11 cellular contexts compared by ENCODE assay signal in the genomic region with DNA sequence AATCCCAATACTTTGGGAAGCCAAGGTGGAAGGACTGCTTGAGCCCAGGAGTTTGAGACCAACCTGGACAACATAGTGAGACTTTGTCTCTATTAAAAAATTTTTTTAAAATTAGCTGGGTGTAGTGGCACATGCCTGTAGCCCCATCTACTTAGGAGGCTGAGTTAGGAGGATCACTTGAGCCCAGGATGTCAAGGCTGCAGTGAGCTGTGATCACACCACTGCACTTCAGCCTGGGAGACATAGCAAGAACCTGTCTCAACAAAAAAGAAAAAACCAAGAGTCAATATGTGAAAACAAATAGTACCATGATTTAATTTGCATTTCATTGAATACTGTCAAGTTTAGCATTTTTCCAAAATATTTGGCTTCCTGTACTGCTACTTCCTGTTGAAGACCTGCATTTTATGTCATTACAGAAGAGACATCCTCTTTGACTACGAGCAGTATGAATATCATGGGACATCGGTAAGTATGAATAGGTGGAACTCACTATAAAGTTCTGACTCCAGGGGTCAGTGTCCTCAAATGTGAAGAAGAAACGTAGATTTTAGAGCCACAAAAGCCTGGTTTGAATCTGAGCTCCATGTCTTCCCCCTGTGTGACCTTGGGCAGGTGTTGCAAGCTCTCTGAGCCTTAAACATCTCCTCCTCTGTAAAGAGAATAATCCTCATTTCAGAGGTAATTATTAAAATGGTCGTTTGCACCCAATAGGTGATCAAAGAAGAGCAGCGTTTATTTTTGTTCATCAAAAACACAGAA. TPM values are rescaled to one million over a fixed set of nuclear protein-coding genes. Genes with fewer than 3 reads are reported as not detected.
DNase-seq lines count a peak whose midpoint lies in the region; ATAC-seq and TF ChIP-seq lines count a peak whose summit lies in the region.
"Had no signal": no experiment of that assay in that cellular context is flagged by ENCODE, and none has a peak within 500 bp of the region (broad histone marks: within the 10 kb centered on the region; RNA-seq: fewer than 3 reads in every experiment).

No MANE protein-coding gene starts in this region.

- no peaks in the 10 kb centered on the region for H3K9me3 Mint-ChIP-seq in endothelial cell (ENCODE audit: unreplicated experiment)
- H3K9me3 Mint-ChIP-seq in progenitor cell of endocrine pancreas (ENCODE audit: low read depth): no peaks in the 10 kb centered on the region
- H3K9me3 Mint-ChIP-seq: activated naive CD4-positive, alpha-beta T cell treated with anti-CD3 and anti-CD28 coated beads, Interleukin-2, amount 50 U/mL, for 72 hours; natural killer cell had no signal

- H3K36me3 Mint-ChIP-seq in endothelial cell (ENCODE audit: low read depth, unreplicated experiment): no peaks in the 10 kb centered on the region
- peaks cover 3% of the 10 kb centered on the region for H3K36me3 Mint-ChIP-seq in progenitor cell of endocrine pancreas (ENCODE audit: insufficient read depth)
- H3K36me3 Mint-ChIP-seq: natural killer cell had no signal

- H3K4me3 Mint-ChIP-seq in endothelial cell (ENCODE audit: unreplicated experiment): no peak overlapping the region
- H3K4me3 Mint-ChIP-seq in progenitor cell of endocrine pancreas (ENCODE audit: low read depth): no peak overlapping the region
- H3K4me3 Mint-ChIP-seq: natural killer cell had no signal

- TF ChIP-seq CTCF in endothelial cell (IDR thresholded peaks at IDR 0.05; ENCODE audit: unreplicated experiment) (peak; percentile 41), progenitor cell of endocrine pancreas (IDR thresholded peaks at IDR 0.05; ENCODE audit: unreplicated experiment) (peak; percentile 15)

- no peaks in the 10 kb centered on the region for H3K4me1 Mint-ChIP-seq in endothelial cell (ENCODE audit: unreplicated experiment)
- no peaks in the 10 kb centered on the region for H3K4me1 Mint-ChIP-seq in progenitor cell of endocrine pancreas (ENCODE audit: low read depth)
- H3K4me1 Mint-ChIP-seq: natural killer cell had no signal

- H3K27ac Mint-ChIP-seq in endothelial cell (ENCODE audit: unreplicated experiment) (no peak overlapping the region), progenitor cell of endocrine pancreas (no peak overlapping the region)
- H3K27ac Mint-ChIP-seq: natural killer cell had no signal

- DNase-seq in activated CD4-positive, CD25-positive, alpha-beta regulatory T cell treated with anti-CD3 and anti-CD28 coated beads, Interleukin-2, amount 50 U/mL, for 72 hours: no peak
- DNase-seq in MV-4-11 (lab: John Stamatoyannopoulos, UW) (peak; percentile 35), endothelial cell (ENCODE audit: low spot score) (peak; percentile 18), progenitor cell of endocrine pancreas (ENCODE audit: low spot score, unreplicated experiment) (no peak), NCI-H1930 (lab: John Stamatoyannopoulos, UW) (no peak)
- DNase-seq: C1 segment of cervical spinal cord, natural killer cell had no signal

- H3K27me3 Mint-ChIP-seq in endothelial cell (ENCODE audit: unreplicated experiment): peaks cover 4% of the 10 kb centered on the region
- no peaks in the 10 kb centered on the region for H3K27me3 Mint-ChIP-seq in progenitor cell of endocrine pancreas

- peak; percentile 42 to 65 for ATAC-seq in activated CD4-positive, CD25-positive, alpha-beta regulatory T cell treated with anti-CD3 and anti-CD28 coated beads, Interleukin-2, amount 50 U/mL, for 24 hours
- ATAC-seq in HG03460 (IDR thresholded peaks at IDR 0.05; ENCODE audit: unreplicated experiment) (no peak), HG02678 (IDR thresholded peaks at IDR 0.05; ENCODE audit: unreplicated experiment) (no peak)
- ATAC-seq: activated naive CD4-positive, alpha-beta T cell treated with anti-CD3 and anti-CD28 coated beads, Interleukin-2, amount 50 U/mL, for 72 hours; natural killer cell had no signal

RNA-seq across cellular contexts. Expression of gene CDC45, which starts 16.0 kb away (rescaled TPM):
- total RNA-seq in endothelial cell (ENCODE audit: unreplicated experiment) (6.2 TPM), progenitor cell of endocrine pancreas (16.1 and 18.1 TPM in 2 replicates)

RNA-seq across cellular contexts. Expression of gene UFD1, which starts 16.8 kb away (rescaled TPM):
- total RNA-seq in endothelial cell (ENCODE audit: unreplicated experiment) (86.2 TPM), progenitor cell of endocrine pancreas (53.5 and 55.3 TPM in 2 replicates)

RNA-seq across cellular contexts. Expression of gene CLDN5, which starts 28.5 kb away (rescaled TPM):
- total RNA-seq in endothelial cell (ENCODE audit: unreplicated experiment): 108 TPM
- total RNA-seq in progenitor cell of endocrine pancreas: not detected in 2 replicates
- total RNA-seq: activated naive CD4-positive, alpha-beta T cell treated with anti-CD3 and anti-CD28 coated beads, Interleukin-2, amount 50 U/mL, for 72 hours had no signal

RNA-seq across cellular contexts. Expression of gene C22orf39, which starts 48.2 kb away (rescaled TPM):
- 26.6 TPM for total RNA-seq in endothelial cell (ENCODE audit: unreplicated experiment)
- total RNA-seq in progenitor cell of endocrine pancreas: 28.8 and 33.7 TPM in 2 replicates

Comparison
In these comparisons a context has a peak if more than half of its experiments do, and no peak if none do; other contexts are left out.
1. ATAC-seq: peak in activated CD4-positive, CD25-positive, alpha-beta regulatory T cell treated with anti-CD3 and anti-CD28 coated beads, Interleukin-2, amount 50 U/mL, for 24 hours (2 of 2); none in HG03460 (single experiment) and HG02678 (single experiment).
2. DNase-seq: peak in MV-4-11 (single experiment) and endothelial cell (single experiment); none in activated CD4-positive, CD25-positive, alpha-beta regulatory T cell treated with anti-CD3 and anti-CD28 coated beads, Interleukin-2, amount 50 U/mL, for 72 hours (single experiment), progenitor cell of endocrine pancreas (single experiment) and NCI-H1930 (0 of 2).
3. RNA of gene CLDN5, which starts 28.5 kb away (total RNA-seq): 108 TPM in endothelial cell (single experiment); not detected in progenitor cell of endocrine pancreas; every median in the first group is over 100 times any median in the second.